1 cellular context compared by ENCODE assay signal in the genomic region with DNA sequence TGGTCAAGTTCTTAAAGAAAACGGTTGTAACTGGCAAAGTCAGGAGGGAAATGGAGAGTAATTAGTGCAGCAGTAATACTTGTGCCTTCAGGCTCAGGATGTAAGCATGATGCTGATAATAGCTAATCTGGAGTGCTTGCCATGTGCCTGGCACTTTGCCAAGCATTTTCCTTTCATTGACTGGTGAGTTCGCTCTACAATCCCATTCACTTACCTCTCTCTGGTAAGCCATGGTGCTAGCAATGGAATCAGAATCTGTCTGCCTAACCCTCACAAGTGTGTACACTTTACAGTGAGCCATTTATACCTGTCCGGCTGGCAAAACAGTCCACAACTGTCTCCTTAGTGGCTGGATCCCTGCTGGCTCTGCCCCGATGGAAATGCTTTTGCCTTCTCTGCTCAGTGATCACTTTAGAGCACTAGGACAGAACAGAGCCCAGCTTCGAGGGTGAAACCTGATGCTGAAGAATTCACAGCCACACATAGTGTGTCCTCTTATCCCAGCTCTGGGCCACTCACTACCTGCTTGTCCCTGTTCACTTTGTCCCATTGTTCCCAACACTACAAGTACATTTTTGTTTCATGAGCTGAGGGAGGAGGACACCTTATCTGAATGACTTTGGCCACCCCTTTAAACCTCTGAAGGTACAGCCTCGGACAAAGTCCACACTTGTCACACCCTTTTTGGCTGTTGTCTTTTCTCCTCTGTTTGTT.
TF ChIP-seq lines count a peak whose summit lies in the region.

No MANE protein-coding gene starts in this region.

TF ChIP-seq in HepG2, 621 proteins besides CTCF, POLR2A, EP300 and RAD21 (continued from another document and continues in another):
- TF ChIP-seq ZNF143 (CRISPR knock-in tag; IDR thresholded peaks at IDR 0.05) = no peak
- no peak for TF ChIP-seq ZNF670 (CRISPR knock-in tag; IDR thresholded peaks at IDR 0.05; ENCODE audit: borderline replicate concordance)
- TF ChIP-seq GATAD1 (CRISPR knock-in tag; IDR thresholded peaks at IDR 0.05) = 0 out of 2 replicates have a peak, but pooled peaks have one; percentile 27
- TF ChIP-seq ZNF7 (CRISPR knock-in tag; IDR thresholded peaks at IDR 0.05) = no peak
- no peak for TF ChIP-seq ZNF234 (CRISPR knock-in tag; conservative IDR thresholded peaks at IDR 0.05)
- TF ChIP-seq EHMT2 (IDR thresholded peaks at IDR 0.05; ENCODE audit: borderline replicate concordance, low read depth, low read length) = 0 out of 2 replicates have a peak, but pooled peaks have one; percentile 39
- no peak for TF ChIP-seq RAD51 (IDR thresholded peaks at IDR 0.05; ENCODE audit: borderline replicate concordance)
- TF ChIP-seq, protein P1, sequence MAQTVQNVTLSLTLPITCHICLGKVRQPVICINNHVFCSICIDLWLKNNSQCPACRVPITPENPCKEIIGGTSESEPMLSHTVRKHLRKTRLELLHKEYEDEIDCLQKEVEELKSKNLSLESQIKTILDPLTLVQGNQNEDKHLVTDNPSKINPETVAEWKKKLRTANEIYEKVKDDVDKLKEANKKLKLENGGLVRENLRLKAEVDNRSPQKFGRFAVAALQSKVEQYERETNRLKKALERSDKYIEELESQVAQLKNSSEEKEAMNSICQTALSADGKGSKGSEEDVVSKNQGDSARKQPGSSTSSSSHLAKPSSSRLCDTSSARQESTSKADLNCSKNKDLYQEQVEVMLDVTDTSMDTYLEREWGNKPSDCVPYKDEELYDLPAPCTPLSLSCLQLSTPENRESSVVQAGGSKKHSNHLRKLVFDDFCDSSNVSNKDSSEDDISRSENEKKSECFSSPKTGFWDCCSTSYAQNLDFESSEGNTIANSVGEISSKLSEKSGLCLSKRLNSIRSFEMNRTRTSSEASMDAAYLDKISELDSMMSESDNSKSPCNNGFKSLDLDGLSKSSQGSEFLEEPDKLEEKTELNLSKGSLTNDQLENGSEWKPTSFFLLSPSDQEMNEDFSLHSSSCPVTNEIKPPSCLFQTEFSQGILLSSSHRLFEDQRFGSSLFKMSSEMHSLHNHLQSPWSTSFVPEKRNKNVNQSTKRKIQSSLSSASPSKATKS (CRISPR knock-in tag; IDR thresholded peaks at IDR 0.05) = no peak
- TF ChIP-seq ZNF724P (CRISPR knock-in tag; IDR thresholded peaks at IDR 0.05; ENCODE audit: borderline replicate concordance) = no peak
- TF ChIP-seq, protein P2, sequence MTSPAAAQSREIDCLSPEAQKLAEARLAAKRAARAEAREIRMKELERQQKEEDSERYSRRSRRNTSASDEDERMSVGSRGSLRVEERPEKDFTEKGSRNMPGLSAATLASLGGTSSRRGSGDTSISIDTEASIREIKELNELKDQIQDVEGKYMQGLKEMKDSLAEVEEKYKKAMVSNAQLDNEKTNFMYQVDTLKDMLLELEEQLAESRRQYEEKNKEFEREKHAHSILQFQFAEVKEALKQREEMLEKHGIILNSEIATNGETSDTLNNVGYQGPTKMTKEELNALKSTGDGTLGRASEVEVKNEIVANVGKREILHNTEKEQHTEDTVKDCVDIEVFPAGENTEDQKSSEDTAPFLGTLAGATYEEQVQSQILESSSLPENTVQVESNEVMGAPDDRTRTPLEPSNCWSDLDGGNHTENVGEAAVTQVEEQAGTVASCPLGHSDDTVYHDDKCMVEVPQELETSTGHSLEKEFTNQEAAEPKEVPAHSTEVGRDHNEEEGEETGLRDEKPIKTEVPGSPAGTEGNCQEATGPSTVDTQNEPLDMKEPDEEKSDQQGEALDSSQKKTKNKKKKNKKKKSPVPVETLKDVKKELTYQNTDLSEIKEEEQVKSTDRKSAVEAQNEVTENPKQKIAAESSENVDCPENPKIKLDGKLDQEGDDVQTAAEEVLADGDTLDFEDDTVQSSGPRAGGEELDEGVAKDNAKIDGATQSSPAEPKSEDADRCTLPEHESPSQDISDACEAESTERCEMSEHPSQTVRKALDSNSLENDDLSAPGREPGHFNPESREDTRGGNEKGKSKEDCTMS (CRISPR knock-in tag; conservative IDR thresholded peaks at IDR 0.05) = no peak
- TF ChIP-seq KLF6 (CRISPR knock-in tag; IDR thresholded peaks at IDR 0.05) = no peak
- TF ChIP-seq JUNB (CRISPR knock-in tag; IDR thresholded peaks at IDR 0.05; ENCODE audit: borderline replicate concordance) = no peak
- no peak for TF ChIP-seq PRPF4 (IDR thresholded peaks at IDR 0.05; ENCODE audit: low read depth, low read length, poor library complexity, severe bottlenecking)
- no peak for TF ChIP-seq ZFP37 (CRISPR knock-in tag; IDR thresholded peaks at IDR 0.05; ENCODE audit: borderline replicate concordance)
- TF ChIP-seq, protein P3, sequence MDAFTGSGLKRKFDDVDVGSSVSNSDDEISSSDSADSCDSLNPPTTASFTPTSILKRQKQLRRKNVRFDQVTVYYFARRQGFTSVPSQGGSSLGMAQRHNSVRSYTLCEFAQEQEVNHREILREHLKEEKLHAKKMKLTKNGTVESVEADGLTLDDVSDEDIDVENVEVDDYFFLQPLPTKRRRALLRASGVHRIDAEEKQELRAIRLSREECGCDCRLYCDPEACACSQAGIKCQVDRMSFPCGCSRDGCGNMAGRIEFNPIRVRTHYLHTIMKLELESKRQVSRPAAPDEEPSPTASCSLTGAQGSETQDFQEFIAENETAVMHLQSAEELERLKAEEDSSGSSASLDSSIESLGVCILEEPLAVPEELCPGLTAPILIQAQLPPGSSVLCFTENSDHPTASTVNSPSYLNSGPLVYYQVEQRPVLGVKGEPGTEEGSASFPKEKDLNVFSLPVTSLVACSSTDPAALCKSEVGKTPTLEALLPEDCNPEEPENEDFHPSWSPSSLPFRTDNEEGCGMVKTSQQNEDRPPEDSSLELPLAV (CRISPR knock-in tag; conservative IDR thresholded peaks at IDR 0.05; ENCODE audit: low read depth) = no peak
- TF ChIP-seq SOX13 (IDR thresholded peaks at IDR 0.05) = peak; percentile 34; the same call in 1 of the 2 replicates
- peak in 1 of 2 experiments; percentile 96; a peak in 2 of 4 replicates for TF ChIP-seq SOX13 (CRISPR knock-in tag; conservative IDR thresholded peaks at IDR 0.05 in 1 of 2, IDR thresholded peaks at IDR 0.05 in 1 of 2)
- TF ChIP-seq ZKSCAN8 (CRISPR knock-in tag; IDR thresholded peaks at IDR 0.05; ENCODE audit: borderline replicate concordance) = no peak
- no peak for TF ChIP-seq GTF2F1 (IDR thresholded peaks at IDR 0.05; ENCODE audit: low read length)
- no peak for TF ChIP-seq ZNF660 (CRISPR knock-in tag; IDR thresholded peaks at IDR 0.05; ENCODE audit: borderline replicate concordance, low read depth)
- no peak for TF ChIP-seq ZNF549 (CRISPR knock-in tag; IDR thresholded peaks at IDR 0.05)
- TF ChIP-seq ZNF20 (CRISPR knock-in tag; IDR thresholded peaks at IDR 0.05) = no peak
- TF ChIP-seq NFYB (CRISPR knock-in tag; IDR thresholded peaks at IDR 0.05) = no peak
- TF ChIP-seq HNRNPLL (IDR thresholded peaks at IDR 0.05; ENCODE audit: low read depth, low read length, poor library complexity, severe bottlenecking) = no peak
- peak; percentile 79 for TF ChIP-seq HNF4G (IDR thresholded peaks at IDR 0.05; ENCODE audit: borderline replicate concordance, low read depth, low read length)
- TF ChIP-seq HNF4G (CRISPR knock-in tag; IDR thresholded peaks at IDR 0.05; ENCODE audit: borderline replicate concordance, low read depth) = no peak
- TF ChIP-seq ZNF354B (CRISPR knock-in tag; IDR thresholded peaks at IDR 0.05) = no peak
- peak; percentile 28 for TF ChIP-seq SALL1 (CRISPR knock-in tag; IDR thresholded peaks at IDR 0.05)
- no peak for TF ChIP-seq SRSF4 (IDR thresholded peaks at IDR 0.05; ENCODE audit: low read depth, low read length, poor library complexity, severe bottlenecking)
- no peak for TF ChIP-seq ZNF841 (CRISPR knock-in tag; IDR thresholded peaks at IDR 0.05; ENCODE audit: borderline replicate concordance)
- TF ChIP-seq, protein P4, sequence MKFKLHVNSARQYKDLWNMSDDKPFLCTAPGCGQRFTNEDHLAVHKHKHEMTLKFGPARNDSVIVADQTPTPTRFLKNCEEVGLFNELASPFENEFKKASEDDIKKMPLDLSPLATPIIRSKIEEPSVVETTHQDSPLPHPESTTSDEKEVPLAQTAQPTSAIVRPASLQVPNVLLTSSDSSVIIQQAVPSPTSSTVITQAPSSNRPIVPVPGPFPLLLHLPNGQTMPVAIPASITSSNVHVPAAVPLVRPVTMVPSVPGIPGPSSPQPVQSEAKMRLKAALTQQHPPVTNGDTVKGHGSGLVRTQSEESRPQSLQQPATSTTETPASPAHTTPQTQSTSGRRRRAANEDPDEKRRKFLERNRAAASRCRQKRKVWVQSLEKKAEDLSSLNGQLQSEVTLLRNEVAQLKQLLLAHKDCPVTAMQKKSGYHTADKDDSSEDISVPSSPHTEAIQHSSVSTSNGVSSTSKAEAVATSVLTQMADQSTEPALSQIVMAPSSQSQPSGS (CRISPR knock-in tag; IDR thresholded peaks at IDR 0.05) = no peak
- peak; percentile 79; the same call in 1 of the 2 replicates for TF ChIP-seq KDM1A (CRISPR knock-in tag; IDR thresholded peaks at IDR 0.05)
- TF ChIP-seq, protein P5, sequence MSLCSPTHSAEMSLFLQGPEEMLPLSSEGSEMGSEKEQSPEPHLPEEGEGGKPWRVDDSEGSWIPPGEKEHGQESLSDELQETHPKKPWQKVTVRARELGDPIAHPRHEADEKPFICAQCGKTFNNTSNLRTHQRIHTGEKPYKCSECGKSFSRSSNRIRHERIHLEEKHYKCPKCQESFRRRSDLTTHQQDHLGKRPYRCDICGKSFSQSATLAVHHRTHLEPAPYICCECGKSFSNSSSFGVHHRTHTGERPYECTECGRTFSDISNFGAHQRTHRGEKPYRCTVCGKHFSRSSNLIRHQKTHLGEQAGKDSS (CRISPR knock-in tag; IDR thresholded peaks at IDR 0.05; ENCODE audit: borderline replicate concordance, low read depth) = no peak
- TF ChIP-seq ZNF205 (CRISPR knock-in tag; IDR thresholded peaks at IDR 0.05) = no peak
- TF ChIP-seq ZNF563 (CRISPR knock-in tag; IDR thresholded peaks at IDR 0.05) = no peak
- TF ChIP-seq WIZ (CRISPR knock-in tag; IDR thresholded peaks at IDR 0.05) = no peak
- TF ChIP-seq ZNF776 (CRISPR knock-in tag; IDR thresholded peaks at IDR 0.05) = no peak
- TF ChIP-seq BCL6 (CRISPR knock-in tag; IDR thresholded peaks at IDR 0.05) = 0 out of 2 replicates have a peak, but pooled peaks have one; percentile 13
- no peak for TF ChIP-seq ZSCAN22 (CRISPR knock-in tag; IDR thresholded peaks at IDR 0.05)
- no peak for TF ChIP-seq SIN3A (IDR thresholded peaks at IDR 0.05; ENCODE audit: borderline replicate concordance, low read depth, low read length)
- no peak for TF ChIP-seq SIN3B (IDR thresholded peaks at IDR 0.05; ENCODE audit: low read length)
- TF ChIP-seq, protein P6, sequence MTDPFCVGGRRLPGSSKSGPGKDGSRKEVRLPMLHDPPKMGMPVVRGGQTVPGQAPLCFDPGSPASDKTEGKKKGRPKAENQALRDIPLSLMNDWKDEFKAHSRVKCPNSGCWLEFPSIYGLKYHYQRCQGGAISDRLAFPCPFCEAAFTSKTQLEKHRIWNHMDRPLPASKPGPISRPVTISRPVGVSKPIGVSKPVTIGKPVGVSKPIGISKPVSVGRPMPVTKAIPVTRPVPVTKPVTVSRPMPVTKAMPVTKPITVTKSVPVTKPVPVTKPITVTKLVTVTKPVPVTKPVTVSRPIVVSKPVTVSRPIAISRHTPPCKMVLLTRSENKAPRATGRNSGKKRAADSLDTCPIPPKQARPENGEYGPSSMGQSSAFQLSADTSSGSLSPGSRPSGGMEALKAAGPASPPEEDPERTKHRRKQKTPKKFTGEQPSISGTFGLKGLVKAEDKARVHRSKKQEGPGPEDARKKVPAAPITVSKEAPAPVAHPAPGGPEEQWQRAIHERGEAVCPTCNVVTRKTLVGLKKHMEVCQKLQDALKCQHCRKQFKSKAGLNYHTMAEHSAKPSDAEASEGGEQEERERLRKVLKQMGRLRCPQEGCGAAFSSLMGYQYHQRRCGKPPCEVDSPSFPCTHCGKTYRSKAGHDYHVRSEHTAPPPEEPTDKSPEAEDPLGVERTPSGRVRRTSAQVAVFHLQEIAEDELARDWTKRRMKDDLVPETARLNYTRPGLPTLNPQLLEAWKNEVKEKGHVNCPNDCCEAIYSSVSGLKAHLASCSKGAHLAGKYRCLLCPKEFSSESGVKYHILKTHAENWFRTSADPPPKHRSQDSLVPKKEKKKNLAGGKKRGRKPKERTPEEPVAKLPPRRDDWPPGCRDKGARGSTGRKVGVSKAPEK (CRISPR knock-in tag; IDR thresholded peaks at IDR 0.05; ENCODE audit: borderline replicate concordance) = no peak
- TF ChIP-seq JARID2 (CRISPR knock-in tag; IDR thresholded peaks at IDR 0.05; ENCODE audit: insufficient replicate concordance) = no peak
- TF ChIP-seq, protein P7, sequence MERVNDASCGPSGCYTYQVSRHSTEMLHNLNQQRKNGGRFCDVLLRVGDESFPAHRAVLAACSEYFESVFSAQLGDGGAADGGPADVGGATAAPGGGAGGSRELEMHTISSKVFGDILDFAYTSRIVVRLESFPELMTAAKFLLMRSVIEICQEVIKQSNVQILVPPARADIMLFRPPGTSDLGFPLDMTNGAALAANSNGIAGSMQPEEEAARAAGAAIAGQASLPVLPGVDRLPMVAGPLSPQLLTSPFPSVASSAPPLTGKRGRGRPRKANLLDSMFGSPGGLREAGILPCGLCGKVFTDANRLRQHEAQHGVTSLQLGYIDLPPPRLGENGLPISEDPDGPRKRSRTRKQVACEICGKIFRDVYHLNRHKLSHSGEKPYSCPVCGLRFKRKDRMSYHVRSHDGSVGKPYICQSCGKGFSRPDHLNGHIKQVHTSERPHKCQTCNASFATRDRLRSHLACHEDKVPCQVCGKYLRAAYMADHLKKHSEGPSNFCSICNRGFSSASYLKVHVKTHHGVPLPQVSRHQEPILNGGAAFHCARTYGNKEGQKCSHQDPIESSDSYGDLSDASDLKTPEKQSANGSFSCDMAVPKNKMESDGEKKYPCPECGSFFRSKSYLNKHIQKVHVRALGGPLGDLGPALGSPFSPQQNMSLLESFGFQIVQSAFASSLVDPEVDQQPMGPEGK (CRISPR knock-in tag; IDR thresholded peaks at IDR 0.05) = peak; percentile 53
- TF ChIP-seq, protein P8, sequence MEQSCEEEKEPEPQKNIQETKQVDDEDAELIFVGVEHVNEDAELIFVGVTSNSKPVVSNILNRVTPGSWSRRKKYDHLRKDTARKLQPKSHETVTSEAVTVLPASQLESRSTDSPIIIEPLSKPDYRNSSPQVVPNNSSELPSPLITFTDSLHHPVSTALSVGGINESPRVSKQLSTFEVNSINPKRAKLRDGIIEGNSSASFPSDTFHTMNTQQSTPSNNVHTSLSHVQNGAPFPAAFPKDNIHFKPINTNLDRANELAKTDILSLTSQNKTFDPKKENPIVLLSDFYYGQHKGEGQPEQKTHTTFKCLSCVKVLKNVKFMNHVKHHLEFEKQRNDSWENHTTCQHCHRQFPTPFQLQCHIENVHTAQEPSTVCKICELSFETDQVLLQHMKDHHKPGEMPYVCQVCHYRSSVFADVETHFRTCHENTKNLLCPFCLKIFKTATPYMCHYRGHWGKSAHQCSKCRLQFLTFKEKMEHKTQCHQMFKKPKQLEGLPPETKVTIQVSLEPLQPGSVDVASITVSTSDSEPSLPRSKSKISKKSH (CRISPR knock-in tag; IDR thresholded peaks at IDR 0.05; ENCODE audit: borderline replicate concordance) = no peak
- TF ChIP-seq ZNF766 (CRISPR knock-in tag; IDR thresholded peaks at IDR 0.05; ENCODE audit: borderline replicate concordance) = no peak
- TF ChIP-seq TGIF2 (CRISPR knock-in tag; IDR thresholded peaks at IDR 0.05) = no peak
- TF ChIP-seq TEAD3 (CRISPR knock-in tag; optimal IDR thresholded peaks at IDR 0.05; ENCODE audit: borderline replicate concordance) = peak; percentile 51
- peak; percentile 85; the same call in 1 of the 2 replicates for TF ChIP-seq SIX1 (CRISPR knock-in tag; IDR thresholded peaks at IDR 0.05; ENCODE audit: borderline replicate concordance)
- TF ChIP-seq ZNF703 (CRISPR knock-in tag; IDR thresholded peaks at IDR 0.05; ENCODE audit: borderline replicate concordance) = no peak
- TF ChIP-seq GABPA (IDR thresholded peaks at IDR 0.05; ENCODE audit: low read depth, low read length) = no peak
- TF ChIP-seq GABPA (CRISPR knock-in tag; IDR thresholded peaks at IDR 0.05; ENCODE audit: low read depth) = no peak
- TF ChIP-seq NR2F2 (IDR thresholded peaks at IDR 0.05; ENCODE audit: borderline replicate concordance, low read depth) = no peak
- TF ChIP-seq TCF7 (IDR thresholded peaks at IDR 0.05; ENCODE audit: low read depth) = 0 out of 2 replicates have a peak, but pooled peaks have one; percentile 24
